ENCODE assay signal across 23 cellular contexts in the genomic region with DNA sequence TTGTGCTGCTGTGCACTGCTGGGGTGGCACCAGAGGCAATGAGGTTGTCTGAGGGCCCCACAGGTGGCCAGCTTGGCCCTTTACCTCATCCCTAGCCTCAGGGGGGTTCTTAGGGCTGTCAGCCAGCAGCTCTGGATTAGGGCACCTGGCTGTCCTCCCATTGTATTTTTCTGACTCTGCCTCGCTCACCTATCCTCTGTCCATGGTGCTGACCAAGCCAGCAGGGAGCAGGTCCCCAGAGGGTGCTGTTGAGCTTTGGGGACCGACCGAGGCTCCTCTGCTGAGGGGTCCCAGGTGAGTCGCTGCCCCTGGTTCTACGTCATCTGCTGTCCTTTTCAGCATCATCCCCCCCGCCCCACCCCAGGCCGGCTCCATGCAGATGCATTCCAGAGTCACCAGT. TPM values are rescaled to one million over a fixed set of nuclear protein-coding genes. Genes with fewer than 3 reads are reported as not detected.
"Had no signal": no experiment of that assay in that cellular context is flagged by ENCODE, and none has a peak within 500 bp of the region (broad histone marks: within the 10 kb centered on the region; RNA-seq: fewer than 3 reads in every experiment).

No MANE protein-coding gene starts in this region.

- H3K79me2 ChIP-seq: parathyroid adenoma had no signal

- H3K4me3 ChIP-seq: coronary artery, stomach, thoracic aorta had no signal

- H3K27me3 ChIP-seq: foreskin keratinocyte, neutrophil had no signal

- H3K36me3 ChIP-seq: neutrophil, stomach, thoracic aorta, WERI-Rb-1 had no signal

- H3K9me3 ChIP-seq: neutrophil, thoracic aorta had no signal

- ATAC-seq: activated naive CD4-positive, alpha-beta T cell treated with anti-CD3 and anti-CD28 coated beads, Interleukin-2, amount 50 U/mL, for 72 hours; foreskin keratinocyte; natural killer cell had no signal

- H3K4me1 ChIP-seq: foreskin keratinocyte, parathyroid adenoma, stomach had no signal

- H3K9ac ChIP-seq: parathyroid adenoma had no signal

- H2AFZ ChIP-seq: parathyroid adenoma had no signal

- H3K27ac ChIP-seq: coronary artery, foreskin keratinocyte, neutrophil, parathyroid adenoma, stomach, thoracic aorta, WERI-Rb-1 had no signal

- DNase-seq: activated CD4-positive, alpha-beta memory T cell treated with anti-CD3 and anti-CD28 coated beads, Interleukin-2, amount 10 ng/mL, durations not matched to agents 7 days and 5 days; activated effector memory CD4-positive, alpha-beta T cell treated with Interleukin-2 at 50 U/mL for 16 hours; activated T-cell treated with anti-CD3 and anti-CD28 coated beads, Interleukin-2, amount 50 U/mL, for 24 hours; effector CD4-positive, alpha-beta T cell; foreskin keratinocyte; glutamatergic neuron; hypothalamus; kidney glomerular epithelial cell; mesendoderm; natural killer cell; stimulated activated CD4-positive, alpha-beta T cell treated with anti-CD3 and anti-CD28 coated beads, Interleukin-1b, Interleukin-23, amount 100 ng/mL, for 48 hours; stomach; T-helper 9 cell; WERI-Rb-1 had no signal

RNA-seq across cellular contexts. Expression of gene ZNF735, which starts 32.1 kb away (rescaled TPM):
- total RNA-seq: activated CD4-positive, alpha-beta memory T cell treated with anti-CD3 and anti-CD28 coated beads, Interleukin-2, amount 10 ng/mL, durations not matched to agents 7 days and 5 days; activated naive CD4-positive, alpha-beta T cell treated with anti-CD3 and anti-CD28 coated beads, Interleukin-2, amount 50 U/mL, for 72 hours; endothelial cell of umbilical vein; foreskin keratinocyte; lower leg skin; natural killer cell; renal cortical epithelial cell; stomach; thoracic aorta; ureter had no signal
- polyA plus RNA-seq: endothelial cell of umbilical vein, foreskin keratinocyte, stomach had no signal

RNA-seq across cellular contexts. Expression of gene ZNF679, which starts 53.3 kb away (rescaled TPM):
- total RNA-seq: activated CD4-positive, alpha-beta memory T cell treated with anti-CD3 and anti-CD28 coated beads, Interleukin-2, amount 10 ng/mL, durations not matched to agents 7 days and 5 days; activated naive CD4-positive, alpha-beta T cell treated with anti-CD3 and anti-CD28 coated beads, Interleukin-2, amount 50 U/mL, for 72 hours; endothelial cell of umbilical vein; foreskin keratinocyte; lower leg skin; natural killer cell; renal cortical epithelial cell; stomach; thoracic aorta; ureter had no signal
- polyA plus RNA-seq: endothelial cell of umbilical vein, foreskin keratinocyte, stomach had no signal
